1 cellular context compared by ENCODE assay signal in genomic region chr17:81583589-81584337, GRCh38.
TF ChIP-seq lines count a peak whose summit lies in the region.

No MANE protein-coding gene starts in this region.

TF ChIP-seq in HepG2, 621 proteins besides CTCF, POLR2A, EP300 and RAD21 (continued from another document):
- TF ChIP-seq HMGXB4 (CRISPR knock-in tag; IDR thresholded peaks at IDR 0.05; ENCODE audit: borderline replicate concordance in 1 of 2, low read depth in 1 of 2) (no peak), MTF2 (CRISPR knock-in tag; IDR thresholded peaks at IDR 0.05; ENCODE audit: borderline replicate concordance) (no peak), SOX13 (IDR thresholded peaks at IDR 0.05) (no peak), SOX13 (CRISPR knock-in tag; conservative IDR thresholded peaks at IDR 0.05 in 1 of 2, IDR thresholded peaks at IDR 0.05 in 1 of 2) (peak in 1 of 2 experiments; percentile 79; a peak in 2 of 4 replicates), ZNF646 (CRISPR knock-in tag; IDR thresholded peaks at IDR 0.05) (no peak), TSC22D2 (CRISPR knock-in tag; IDR thresholded peaks at IDR 0.05; ENCODE audit: borderline replicate concordance) (no peak), KLF15 (CRISPR knock-in tag; IDR thresholded peaks at IDR 0.05; ENCODE audit: borderline replicate concordance) (no peak), ATF3 (CRISPR knock-in tag; IDR thresholded peaks at IDR 0.05) (no peak), PHF21A (CRISPR knock-in tag; IDR thresholded peaks at IDR 0.05) (0 out of 2 replicates have a peak, but pooled peaks have one; percentile 24), TEF (CRISPR knock-in tag; IDR thresholded peaks at IDR 0.05) (no peak), ZNF543 (CRISPR knock-in tag; IDR thresholded peaks at IDR 0.05) (no peak), AGO2 (optimal IDR thresholded peaks at IDR 0.05; ENCODE audit: low read depth, low read length) (no peak), CCDC6 (CRISPR knock-in tag; IDR thresholded peaks at IDR 0.05) (no peak), HOXA7 (CRISPR knock-in tag; IDR thresholded peaks at IDR 0.05) (no peak), PLRG1 (conservative IDR thresholded peaks at IDR 0.05) (no peak), KAT7 (CRISPR knock-in tag; IDR thresholded peaks at IDR 0.05; ENCODE audit: borderline replicate concordance) (no peak), SMYD3 (CRISPR knock-in tag; IDR thresholded peaks at IDR 0.05) (no peak), ZBTB3 (CRISPR knock-in tag; IDR thresholded peaks at IDR 0.05; ENCODE audit: borderline replicate concordance, low read depth) (peak; percentile 69; the same call in 1 of the 2 replicates), ZNF652 (CRISPR knock-in tag; IDR thresholded peaks at IDR 0.05; ENCODE audit: borderline replicate concordance, low read depth) (peak; percentile 30; the same call in 1 of the 2 replicates), CREM (IDR thresholded peaks at IDR 0.05) (0 out of 2 replicates have a peak, but pooled peaks have one; percentile 21), CREM (CRISPR knock-in tag; IDR thresholded peaks at IDR 0.05) (no peak), ATF2 (CRISPR knock-in tag; IDR thresholded peaks at IDR 0.05) (no peak), RNF2 (conservative IDR thresholded peaks at IDR 0.05; ENCODE audit: low read depth) (no peak)
